In the genomic region with DNA sequence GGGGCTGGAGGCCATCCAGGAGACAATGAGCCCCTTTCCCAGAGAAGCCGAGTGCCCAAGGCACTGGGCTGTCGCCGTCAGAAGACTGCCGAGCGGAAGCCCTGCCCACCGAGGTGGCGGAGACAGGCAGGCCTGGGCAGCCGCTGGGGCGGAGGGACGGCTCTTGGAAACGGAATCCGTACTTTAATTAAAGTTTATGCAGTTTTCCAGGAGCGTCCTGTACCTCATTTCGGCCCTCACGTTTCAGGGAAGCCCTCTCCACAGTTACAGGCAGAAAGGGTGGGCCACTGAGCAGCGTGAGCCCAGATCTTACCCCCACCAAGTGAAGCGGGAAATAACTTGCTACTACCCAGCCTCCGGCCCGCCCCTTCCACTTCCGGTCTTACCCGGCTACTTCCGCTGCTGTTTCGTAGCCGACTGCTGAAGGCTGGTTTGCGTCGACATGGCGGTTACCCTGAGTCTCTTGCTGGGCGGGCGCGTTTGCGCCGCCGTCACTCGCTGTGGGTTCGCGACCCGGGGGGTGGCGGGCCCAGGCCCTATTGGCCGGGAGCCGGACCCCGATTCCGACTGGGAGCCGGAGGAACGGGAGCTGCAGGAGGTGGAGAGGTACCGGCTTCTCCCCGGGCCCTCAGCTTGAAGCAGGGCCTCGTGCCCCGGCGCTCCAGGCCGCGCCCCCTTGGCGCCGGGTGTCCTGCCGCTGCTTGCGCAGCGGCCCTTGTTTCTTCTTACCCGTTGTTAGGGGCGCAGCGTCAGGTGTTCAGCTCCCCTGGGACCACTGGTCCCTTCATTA, we compare ENCODE assay signal across 8 cellular contexts. TPM values are rescaled to one million over a fixed set of nuclear protein-coding genes. Genes with fewer than 3 reads are reported as not detected.
DNase-seq lines count a peak whose midpoint lies in the region; ATAC-seq and TF ChIP-seq lines count a peak whose summit lies in the region.

A gene with protein sequence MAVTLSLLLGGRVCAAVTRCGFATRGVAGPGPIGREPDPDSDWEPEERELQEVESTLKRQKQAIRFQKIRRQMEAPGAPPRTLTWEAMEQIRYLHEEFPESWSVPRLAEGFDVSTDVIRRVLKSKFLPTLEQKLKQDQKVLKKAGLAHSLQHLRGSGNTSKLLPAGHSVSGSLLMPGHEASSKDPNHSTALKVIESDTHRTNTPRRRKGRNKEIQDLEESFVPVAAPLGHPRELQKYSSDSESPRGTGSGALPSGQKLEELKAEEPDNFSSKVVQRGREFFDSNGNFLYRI (plus strand): TSS at position 402 of the 790 bp plus-strand sequence. CDS start 41 bp downstream, at position 443.

- CTCF ChIA-PET in AG04450 (lab: Charles Lee): no interaction called here

- H3K4me3 ChIP-seq in AG04450 (ENCODE audit: low read depth, low read length) (peak within 1 kb of the TSS; percentile 94), iPS-18c (ENCODE audit: insufficient read depth, low read depth, low read length) (peak within 1 kb of the TSS; percentile 97), skeletal muscle tissue (ENCODE audit: low read length in 3 of 3) (peak within 1 kb of the TSS; percentile 78 to 97 (median 94))

- ATAC-seq in GM18907 (IDR thresholded peaks at IDR 0.05; ENCODE audit: unreplicated experiment): peak; percentile 93
- ATAC-seq in HG03139 (IDR thresholded peaks at IDR 0.05; ENCODE audit: unreplicated experiment): peak; percentile 86

- H3K27ac ChIP-seq in AG04450 (ENCODE audit: low read depth, low read length) (peak within 1 kb of the TSS; percentile 91), VCaP (peak within 1 kb of the TSS; percentile 98), skeletal muscle tissue (ENCODE audit: low read depth, low read length) (peak within 1 kb of the TSS; percentile 93)

- peaks cover 5% of the 10 kb centered on the region; the same call in 1 of the 2 replicates for H3K9me3 ChIP-seq in AG04450 (ENCODE audit: control insufficient read depth, insufficient read depth, low read length)
- no peaks in the 10 kb centered on the region for H3K9me3 ChIP-seq in iPS-18c (ENCODE audit: control insufficient read depth, insufficient read depth, low read length)
- H3K9me3 ChIP-seq in skeletal muscle tissue (ENCODE audit: control insufficient read depth in 3 of 3, low read length in 3 of 3): no peaks in the 10 kb centered on the region

- DNase-seq in AG04450 (ENCODE audit: low read depth, low spot score) (peak; percentile 53), NCI-H2196 treated with DMSO at 0.1 percent for 48 hours (lab: John Stamatoyannopoulos, UW; ENCODE audit: unreplicated experiment) (peak; percentile 36), T47D (ENCODE audit: low read depth in 1 of 2, low spot score in 1 of 2) (peak; percentile 75 to 90)

- in situ Hi-C loops in T47D (cut with HindIII; ENCODE audit: low pct_unique_long_range_greater_than_20kb, low sequenced_read_pairs): no loop called here

- H3K27me3 ChIP-seq in AG04450 (ENCODE audit: control insufficient read depth, insufficient read depth, low read length) (no peaks in the 10 kb centered on the region), skeletal muscle tissue (ENCODE audit: control insufficient read depth in 3 of 3, insufficient read depth in 3 of 3, low read length in 3 of 3) (no peaks in the 10 kb centered on the region)

- TF ChIP-seq CTCF in AG04450 (IDR thresholded peaks at IDR 0.05; ENCODE audit: low read depth, low read length): no peak
- TF ChIP-seq CTCF in VCaP (conservative IDR thresholded peaks at IDR 0.05): no peak

- POLR2A ChIA-PET in AG04450 (lab: Yijun Ruan, JAX): interaction anchor here (0.6 to 0.9 kb wide), 3 partner anchors 28 to 266 kb away, joined by 3 to 6 read pairs (median 6); partner anchors contain the start of genes CIB1 and GDPGP1

- peaks cover 39 to 71% (median 40%) of the 10 kb centered on the region in 3 donors for H3K4me1 ChIP-seq in skeletal muscle tissue (ENCODE audit: control insufficient read depth in 3 of 3, insufficient read depth in 3 of 3, low read length in 3 of 3)

- H3K36me3 ChIP-seq in skeletal muscle tissue (ENCODE audit: control insufficient read depth in 3 of 3, insufficient read depth in 3 of 3, low read length in 3 of 3): peaks cover 7 to 17% (median 14%) of the 10 kb centered on the region in 3 donors

- peak within 1 kb of the TSS; percentile 96 to 97 (median 96) for H3K9ac ChIP-seq in skeletal muscle tissue (ENCODE audit: low read depth in 1 of 3, low read length in 3 of 3)

RNA-seq across cellular contexts. Expression of the gene that starts here (rescaled TPM):
- 77.6 and 81.8 TPM in 2 replicates for polyA plus RNA-seq in AG04450 (2011; rRNA removed)
- 29.8 and 31.7 TPM in 2 replicates for polyA minus RNA-seq in AG04450 (2011; rRNA and poly(A)+ RNA removed)
- 67.3 TPM for total RNA-seq in skeletal muscle tissue

Comparison
In these comparisons a context has a peak if more than half of its experiments do, and no peak if none do; other contexts are left out.
1. Peak in every context shown above with its lines: DNase-seq, ATAC-seq, H3K4me3 ChIP-seq and H3K27ac ChIP-seq.